In genomic region chr2:240112914-240113690, GRCh38 we compare ENCODE assay signal across 22 cellular contexts. TPM values are rescaled to one million over a fixed set of nuclear protein-coding genes. Genes with fewer than 3 reads are reported as not detected.
DNase-seq lines count a peak whose midpoint lies in the region; ATAC-seq, FAIRE-seq and TF ChIP-seq lines count a peak whose summit lies in the region.
"Had no signal": no experiment of that assay in that cellular context is flagged by ENCODE, and none has a peak within 500 bp of the region (broad histone marks: within the 10 kb centered on the region; RNA-seq: fewer than 3 reads in every experiment).

No MANE protein-coding gene starts in this region.

- no peak overlapping the region for H2AK5ac ChIP-seq in H1 (ENCODE audit: low read depth, low read length)

- no TSS peak for BruUV-seq in A673 (replicated peaks; lab: Mats Ljungman, UMichigan)

- CTCF ChIA-PET in A673 (lab: Charles Lee): interaction anchor here (0.7 kb wide), 1 partner anchor 88 kb away, joined by 3 read pairs; no protein-coding TSS in a partner anchor
- CTCF ChIA-PET in H1 (lab: Charles Lee; ENCODE audit: partially characterized antibody): interaction anchor here (0.8 kb wide), 1 partner anchor 38 kb away, joined by 3 read pairs; no protein-coding TSS in a partner anchor
- CTCF ChIA-PET in naive thymus-derived CD4-positive, alpha-beta T cell (lab: Charles Lee): no interaction called here

- no peaks in the 10 kb centered on the region for H3K27me3 ChIP-seq in A673 (replicated peaks; ENCODE audit: insufficient read depth, low read depth, low read length, poor library complexity)
- no peaks in the 10 kb centered on the region for H3K27me3 ChIP-seq in H7 (ENCODE audit: control insufficient read depth, insufficient read depth, low read length)
- no peaks in the 10 kb centered on the region; a peak in 1 of 7 replicates for H3K27me3 ChIP-seq in H1 (replicated peaks in 1 of 4; ENCODE audit: control insufficient read depth in 3 of 4, extremely low read depth in 1 of 4, insufficient read depth in 3 of 4, low read length in 3 of 4)
- peaks cover 0 to 2% of the 10 kb centered on the region in 2 donors for H3K27me3 ChIP-seq in naive thymus-derived CD4-positive, alpha-beta T cell (ENCODE audit: control insufficient read depth in 2 of 2, insufficient read depth in 2 of 2, low read length in 2 of 2)

- H3K79me1 ChIP-seq in H1 (ENCODE audit: low read depth, low read length): no peaks in the 10 kb centered on the region

- H3K9me3 Mint-ChIP-seq in activated T-cell treated with anti-CD3 and anti-CD28 coated beads, Interleukin-2, amount 50 U/mL, for 72 hours: no peaks in the 10 kb centered on the region
- peaks cover 0 to 4% (median 0%) of the 10 kb centered on the region in 11 donors for H3K9me3 Mint-ChIP-seq in naive thymus-derived CD4-positive, alpha-beta T cell

- no peak overlapping the region; the same call in 1 of the 2 replicates for H2BK12ac ChIP-seq in H1 (ENCODE audit: low read depth, low read length)

- no peaks in the 10 kb centered on the region for H3K79me2 ChIP-seq in H1 (ENCODE audit: control insufficient read depth in 1 of 2, insufficient read depth in 2 of 2, low read length in 2 of 2)

- no peak overlapping the region for H3K4ac ChIP-seq in H1 (replicated peaks; ENCODE audit: insufficient read length, low read depth, low read length)

- intact Hi-C loops in A673 (cut with micrococcal nuclease; ENCODE audit: unreplicated experiment): no loop called here
- intact Hi-C loops in naive thymus-derived CD4-positive, alpha-beta T cell (cut with micrococcal nuclease): no loop called here

- no peak overlapping the region for H3K4me3 Mint-ChIP-seq in activated T-cell treated with anti-CD3 and anti-CD28 coated beads, Interleukin-2, amount 50 U/mL, for 72 hours
- no peak overlapping the region for H3K4me3 Mint-ChIP-seq in naive thymus-derived CD4-positive, alpha-beta T cell
- H3K4me3 Mint-ChIP-seq: CD4-positive, alpha-beta memory T cell; IgD-negative memory B cell had no signal

- H4K91ac ChIP-seq in H1 (replicated peaks; ENCODE audit: insufficient read length, low read length): no peak overlapping the region

- TF ChIP-seq CTCF in A673 (conservative IDR thresholded peaks at IDR 0.05; ENCODE audit: low read depth, low read length) (no peak), H1 (IDR thresholded peaks at IDR 0.05; ENCODE audit: control extremely low read depth in 1 of 3, insufficient read depth in 1 of 3, low read depth in 1 of 3, low read length in 3 of 3) (no peak)

- no peak overlapping the region for H3K23ac ChIP-seq in H1 (ENCODE audit: insufficient read length)

- no peak overlapping the region for H4K5ac ChIP-seq in H1 (ENCODE audit: insufficient read length, low read depth, low read length)

- H2BK20ac ChIP-seq in H1 (ENCODE audit: low read length): no peak overlapping the region

- H2BK5ac ChIP-seq in H1 (ENCODE audit: low read depth, low read length): 0 out of 2 replicates have a peak overlapping the region, but pooled peaks have one; percentile 44

- no peak for TF ChIP-seq EP300 in H1 (IDR thresholded peaks at IDR 0.05; ENCODE audit: borderline replicate concordance in 1 of 2, low read depth in 2 of 2, low read length in 2 of 2)

- peaks cover 22% of the 10 kb centered on the region for H3K27me3 Mint-ChIP-seq in activated T-cell treated with anti-CD3 and anti-CD28 coated beads, Interleukin-2, amount 50 U/mL, for 72 hours (ENCODE audit: low read depth)
- peaks cover 34 to 45% (median 41%) of the 10 kb centered on the region in 5 donors for H3K27me3 Mint-ChIP-seq in naive thymus-derived CD4-positive, alpha-beta T cell

- no peak for ATAC-seq in activated T-cell treated with anti-CD3 and anti-CD28 coated beads, Interleukin-2, amount 50 U/mL, for 72 hours (replicated peaks in 1 of 2)
- no peak for ATAC-seq in GM19463 (IDR thresholded peaks at IDR 0.05; ENCODE audit: unreplicated experiment)
- no peak for ATAC-seq in naive thymus-derived CD4-positive, alpha-beta T cell

- H3K27ac Mint-ChIP-seq in activated T-cell treated with anti-CD3 and anti-CD28 coated beads, Interleukin-2, amount 50 U/mL, for 72 hours: no peak overlapping the region
- H3K27ac Mint-ChIP-seq in naive thymus-derived CD4-positive, alpha-beta T cell: no peak overlapping the region
- H3K27ac Mint-ChIP-seq: CD4-positive, alpha-beta memory T cell; IgD-negative memory B cell had no signal

- H3K36me3 ChIP-seq in A673 (ENCODE audit: insufficient read depth, low read length, poor library complexity, severe bottlenecking): no peaks in the 10 kb centered on the region
- H3K36me3 ChIP-seq in H7 (replicated peaks; ENCODE audit: control insufficient read depth, insufficient read depth, low read length): no peaks in the 10 kb centered on the region
- no peaks in the 10 kb centered on the region for H3K36me3 ChIP-seq in H1 (ENCODE audit: control insufficient read depth in 2 of 4, insufficient read depth in 4 of 4, low read length in 3 of 4)
- H3K36me3 ChIP-seq in naive thymus-derived CD4-positive, alpha-beta T cell (ENCODE audit: control insufficient read depth in 2 of 3, insufficient read depth in 3 of 3, low read length in 3 of 3): no peaks in the 10 kb centered on the region
- H3K36me3 ChIP-seq: BE2C, HAP-1 had no signal

- H3K18ac ChIP-seq in H1 (ENCODE audit: extremely low read depth, low read length): no peak overlapping the region; the same call in 1 of the 2 replicates

- H3K27ac ChIP-seq in A673 (ENCODE audit: low read depth, low read length, poor library complexity, severe bottlenecking): no peak overlapping the region
- no peak overlapping the region for H3K27ac ChIP-seq in H1 (ENCODE audit: low read depth, low read length)
- H3K27ac ChIP-seq in naive thymus-derived CD4-positive, alpha-beta T cell (ENCODE audit: low read depth, low read length): no peak overlapping the region
- H3K27ac ChIP-seq: C4-2B had no signal

- FAIRE-seq in H1 (lab: Jason Lieb, UNC): no peak
- FAIRE-seq: D721Med, GM12892, GM19239 had no signal

- no peak overlapping the region for H3K14ac ChIP-seq in H1 (ENCODE audit: insufficient read length)

- H4K20me1 ChIP-seq in H1 (replicated peaks in 1 of 2; ENCODE audit: control insufficient read depth in 1 of 2, insufficient read depth in 2 of 2, low read length in 2 of 2): no peaks in the 10 kb centered on the region

- H3K56ac ChIP-seq in H1 (replicated peaks; ENCODE audit: insufficient read length, low read depth, low read length): no peak overlapping the region

- no peak overlapping the region for H2BK120ac ChIP-seq in H1 (replicated peaks; ENCODE audit: low read depth, low read length)

- H3K36me3 Mint-ChIP-seq in activated T-cell treated with anti-CD3 and anti-CD28 coated beads, Interleukin-2, amount 50 U/mL, for 72 hours (ENCODE audit: insufficient read depth in 2 of 2): no peaks in the 10 kb centered on the region
- H3K36me3 Mint-ChIP-seq in naive thymus-derived CD4-positive, alpha-beta T cell: no peaks in the 10 kb centered on the region
- H3K36me3 Mint-ChIP-seq: CD4-positive, alpha-beta memory T cell had no signal

- H3K9ac ChIP-seq in H1 (replicated peaks in 1 of 4; ENCODE audit: extremely low read depth in 1 of 4, low read depth in 3 of 4, low read length in 3 of 4): no peak overlapping the region

- 52% methylated on average over 5 of the region's 5 CpGs; no CpG with 5 or more reads in 1 of the 2 experiments for WGBS in H1 (ENCODE audit: extremely low coverage in 1 of 2, insufficient coverage in 1 of 2, insufficient read length in 1 of 2, insufficient replicate concordance in 2 of 2, low coverage in 1 of 2, low lambda C conversion rate in 2 of 2, missing lambda C conversion rate in 1 of 2), 2 experiments

- no peaks in the 10 kb centered on the region for H3K9me3 ChIP-seq in A673 (ENCODE audit: low read depth, low read length, poor library complexity, severe bottlenecking)
- no peaks in the 10 kb centered on the region for H3K9me3 ChIP-seq in H1 (ENCODE audit: insufficient read depth in 2 of 2, low read depth in 1 of 2, low read length in 1 of 2)
- H3K9me3 ChIP-seq in naive thymus-derived CD4-positive, alpha-beta T cell (ENCODE audit: control insufficient read depth in 2 of 3, low read length in 3 of 3): no peaks in the 10 kb centered on the region
- H3K9me3 ChIP-seq: BE2C, HAP-1 had no signal

- DNase-seq in A673 (ENCODE audit: low spot score) (peak; percentile 77), H7 (peak; percentile 59), H1 (ENCODE audit: low read depth in 1 of 2, low spot score in 2 of 2) (peak in 1 of 2 experiments; percentile 44), iPS-NIHi11 (ENCODE audit: low spot score) (peak; percentile 47), AG20443 (ENCODE audit: low spot score) (no peak)
- DNase-seq in activated T-cell treated with anti-CD3 and anti-CD28 coated beads, Interleukin-2, amount 50 U/mL, for 72 hours: no peak
- no peak for DNase-seq in naive thymus-derived CD4-positive, alpha-beta T cell
- DNase-seq: BE2C; CD4-positive, alpha-beta memory T cell; DMS153; DMS79 treated with DMSO at 0.1 percent for 48 hours; EL; GDM1 had no signal

- peak overlapping the region in 1 of 2 experiments; percentile 7; a peak in 1 of 4 replicates for H3K4me2 ChIP-seq in H1 (ENCODE audit: insufficient read depth in 1 of 2, low read depth in 2 of 2, low read length in 2 of 2)

- no peak for TF ChIP-seq POLR2A in H1 (IDR thresholded peaks at IDR 0.05; ENCODE audit: control extremely low read depth in 1 of 2, low read depth in 2 of 2, low read length in 2 of 2)

- no peak for TF ChIP-seq RAD21 in H1 (IDR thresholded peaks at IDR 0.05 in 1 of 2, conservative IDR thresholded peaks at IDR 0.05 in 1 of 2; ENCODE audit: low read depth in 2 of 2, low read length in 2 of 2)

- H3K4me3 ChIP-seq in A673 (ENCODE audit: low read depth, low read length, poor library complexity, severe bottlenecking) (no peak overlapping the region), H7 (ENCODE audit: insufficient read depth, low read depth, low read length) (no peak overlapping the region), H1 (ENCODE audit: extremely low read depth in 1 of 4, insufficient read depth in 2 of 4, low read depth in 3 of 4, low read length in 4 of 4) (no peak overlapping the region)
- H3K4me3 ChIP-seq in naive thymus-derived CD4-positive, alpha-beta T cell (ENCODE audit: low read length): no peak overlapping the region
- H3K4me3 ChIP-seq: HAP-1 had no signal

- no peak overlapping the region for H2AFZ ChIP-seq in H1 (ENCODE audit: low read length)

- peaks cover 14% of the 10 kb centered on the region for H3K4me1 ChIP-seq in A673 (ENCODE audit: insufficient read depth, low read length, poor library complexity, severe bottlenecking)
- peaks cover 0 to 5% (median 0%) of the 10 kb centered on the region in 4 experiments; a peak in 2 of 7 replicates for H3K4me1 ChIP-seq in H1 (replicated peaks in 1 of 4; ENCODE audit: control insufficient read depth in 3 of 4, insufficient read depth in 4 of 4, low read length in 3 of 4)
- H3K4me1 ChIP-seq in naive thymus-derived CD4-positive, alpha-beta T cell (ENCODE audit: control insufficient read depth in 2 of 2, insufficient read depth in 2 of 2, low read length in 2 of 2): no peaks in the 10 kb centered on the region
- H3K4me1 ChIP-seq: BE2C, HAP-1 had no signal

- H3K4me1 Mint-ChIP-seq in activated T-cell treated with anti-CD3 and anti-CD28 coated beads, Interleukin-2, amount 50 U/mL, for 72 hours (ENCODE audit: low read depth): no peaks in the 10 kb centered on the region
- no peaks in the 10 kb centered on the region for H3K4me1 Mint-ChIP-seq in naive thymus-derived CD4-positive, alpha-beta T cell
- H3K4me1 Mint-ChIP-seq: CD4-positive, alpha-beta memory T cell; IgD-negative memory B cell had no signal

- no peak overlapping the region for H4K8ac ChIP-seq in H1 (ENCODE audit: extremely low read depth, insufficient read depth, low read length)

- H3K23me2 ChIP-seq in H1 (ENCODE audit: low read depth, low read length): no peaks in the 10 kb centered on the region

- POLR2A ChIA-PET in A673 (lab: Charles Lee; ENCODE audit: low non-redundant PET): no interaction called here
- POLR2A ChIA-PET in H1 (lab: Charles Lee; ENCODE audit: partially characterized antibody): no interaction called here
- POLR2A ChIA-PET in naive thymus-derived CD4-positive, alpha-beta T cell (lab: Charles Lee): no interaction called here

- H2BK15ac ChIP-seq in H1 (ENCODE audit: low read length): no peak overlapping the region

RNA-seq across cellular contexts. Expression of gene COPS9, which starts 23.0 kb away (rescaled TPM):
- 119 and 136 TPM in 2 replicates for total RNA-seq in A673 (2021)
- 187 and 204 TPM in 2 replicates for total RNA-seq in H7 (2014; rRNA removed; shearing (Covaris generic))
- total RNA-seq in H1 (2021; fragmentation: NEBNext Ultra II Directional; extraction: Animal tissue kit (Norgen Biotek cat#: 25700)): 143 and 154 TPM in 2 replicates
- polyA plus RNA-seq in H1 (2011; rRNA removed): 234 and 306 TPM in 2 replicates
- polyA plus RNA-seq in H1 (2011; cell fraction: cytosol; rRNA removed): 237 TPM
- polyA plus RNA-seq in H1 (2011; cell fraction: nucleus; rRNA removed): 222 TPM
- polyA plus RNA-seq in H1 (2012, experiment 1 of 2): 208 to 299 TPM (median 271 TPM) in 4 replicates
- 793 TPM for polyA plus RNA-seq in H1 (2012, experiment 2 of 2)
- polyA plus RNA-seq in H1 (2013, experiment 1 of 2): 262 TPM
- 274 TPM for polyA plus RNA-seq in H1 (2013, experiment 2 of 2)
- polyA minus RNA-seq in H1 (2011; rRNA and poly(A)+ RNA removed): 13.5 and 13.9 TPM in 2 replicates
- 35.4 TPM for polyA minus RNA-seq in H1 (2011; cell fraction: cytosol; rRNA and poly(A)+ RNA removed)
- polyA minus RNA-seq in H1 (2011; cell fraction: nucleus; rRNA and poly(A)+ RNA removed): 19.7 TPM
- total RNA-seq in activated T-cell treated with anti-CD3 and anti-CD28 coated beads, Interleukin-2, amount 50 U/mL, for 72 hours: 10 to 100 TPM; 73.1 to 81.5 TPM
- 100 to 1,000 TPM in 1 of 5 experiments, 10 to 100 TPM in 4; 53.7 to 106 (median 71.8) TPM for total RNA-seq in naive thymus-derived CD4-positive, alpha-beta T cell
- 100 to 1,000 TPM; 264 to 297 TPM for polyA plus RNA-seq in naive thymus-derived CD4-positive, alpha-beta T cell

RNA-seq across cellular contexts. Expression of gene OTOS, which starts 27.4 kb away (rescaled TPM):
- total RNA-seq in A673 (2021): not detected in 2 replicates
- total RNA-seq in H7 (2014; rRNA removed; shearing (Covaris generic)): not detected in 2 replicates
- total RNA-seq in H1 (2021; fragmentation: NEBNext Ultra II Directional; extraction: Animal tissue kit (Norgen Biotek cat#: 25700)): 0.63 TPM in 1 of 2 replicates, not detected in the other
- 0.17 and 0.19 TPM in 2 replicates for polyA plus RNA-seq in H1 (2011; rRNA removed)
- polyA plus RNA-seq in H1 (2011; cell fraction: cytosol; rRNA removed): not detected
- not detected for polyA plus RNA-seq in H1 (2011; cell fraction: nucleus; rRNA removed)
- not detected in 4 replicates for polyA plus RNA-seq in H1 (2012, experiment 1 of 2)
- 0.92 TPM for polyA plus RNA-seq in H1 (2012, experiment 2 of 2)
- polyA plus RNA-seq in H1 (2013, experiment 1 of 2): 0.28 TPM
- 0.35 TPM for polyA plus RNA-seq in H1 (2013, experiment 2 of 2)
- not detected in 2 replicates for polyA minus RNA-seq in H1 (2011; rRNA and poly(A)+ RNA removed)
- polyA minus RNA-seq in H1 (2011; cell fraction: cytosol; rRNA and poly(A)+ RNA removed): not detected
- not detected for polyA minus RNA-seq in H1 (2011; cell fraction: nucleus; rRNA and poly(A)+ RNA removed)
- total RNA-seq in activated T-cell treated with anti-CD3 and anti-CD28 coated beads, Interleukin-2, amount 50 U/mL, for 72 hours: not detected
- total RNA-seq in naive thymus-derived CD4-positive, alpha-beta T cell: not detected
- not detected for polyA plus RNA-seq in naive thymus-derived CD4-positive, alpha-beta T cell
- total RNA-seq: A172; CD4-positive, alpha-beta memory T cell; HT1080 had no signal
- polyA plus RNA-seq: CD4-positive, alpha-beta memory T cell; IgD-negative memory B cell had no signal

RNA-seq across cellular contexts. Expression of gene OR6B3, which starts 59.8 kb away (rescaled TPM):
- total RNA-seq in A673 (2021): not detected in 2 replicates
- total RNA-seq in H7 (2014; rRNA removed; shearing (Covaris generic)): not detected in 2 replicates
- not detected in 2 replicates for total RNA-seq in H1 (2021; fragmentation: NEBNext Ultra II Directional; extraction: Animal tissue kit (Norgen Biotek cat#: 25700))
- polyA plus RNA-seq in H1 (2011; rRNA removed): not detected in 2 replicates
- polyA plus RNA-seq in H1 (2011; cell fraction: cytosol; rRNA removed): not detected
- not detected for polyA plus RNA-seq in H1 (2011; cell fraction: nucleus; rRNA removed)
- polyA plus RNA-seq in H1 (2012, experiment 1 of 2): not detected in 4 replicates
- not detected for polyA plus RNA-seq in H1 (2012, experiment 2 of 2)
- polyA plus RNA-seq in H1 (2013, experiment 1 of 2): not detected
- polyA plus RNA-seq in H1 (2013, experiment 2 of 2): 0.06 TPM
- polyA minus RNA-seq in H1 (2011; rRNA and poly(A)+ RNA removed): not detected in 2 replicates
- not detected for polyA minus RNA-seq in H1 (2011; cell fraction: cytosol; rRNA and poly(A)+ RNA removed)
- not detected for polyA minus RNA-seq in H1 (2011; cell fraction: nucleus; rRNA and poly(A)+ RNA removed)
- not detected for total RNA-seq in activated T-cell treated with anti-CD3 and anti-CD28 coated beads, Interleukin-2, amount 50 U/mL, for 72 hours
- not detected for total RNA-seq in naive thymus-derived CD4-positive, alpha-beta T cell
- not detected for polyA plus RNA-seq in naive thymus-derived CD4-positive, alpha-beta T cell
- total RNA-seq: A172; CD4-positive, alpha-beta memory T cell; HT1080 had no signal
- polyA plus RNA-seq: CD4-positive, alpha-beta memory T cell; IgD-negative memory B cell had no signal

Comparison
In these comparisons a context has a peak if more than half of its experiments do, and no peak if none do; other contexts are left out.
1. DNase-seq: peak in A673 (single experiment), H7 (single experiment) and iPS-NIHi11 (single experiment); none in AG20443 (single experiment), activated T-cell treated with anti-CD3 and anti-CD28 coated beads, Interleukin-2, amount 50 U/mL, for 72 hours (0 of 2) and naive thymus-derived CD4-positive, alpha-beta T cell (0 of 9).